In the genomic region with DNA sequence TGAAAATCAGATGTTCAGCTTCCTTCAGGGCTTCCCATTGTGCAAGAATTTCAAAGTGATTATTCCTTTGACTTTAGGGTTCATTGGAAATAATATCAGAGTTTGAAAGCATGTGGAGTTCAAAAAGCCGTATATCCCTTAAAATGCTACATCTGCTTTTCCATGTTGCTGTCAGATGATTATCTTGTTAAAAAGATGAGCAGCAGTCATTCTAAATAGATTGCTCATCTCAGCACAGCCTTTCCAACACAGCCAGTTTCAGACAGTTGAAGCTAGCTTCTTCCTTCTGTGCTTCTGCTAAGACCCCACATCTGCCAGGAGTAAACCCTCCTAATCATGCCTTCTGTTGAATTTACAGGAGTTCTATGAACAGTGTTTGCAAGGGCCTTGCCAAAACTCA, we compare ENCODE assay signal across 8 cellular contexts.
"Had no signal": no experiment of that assay in that cellular context is flagged by ENCODE, and none has a peak within 500 bp of the region (broad histone marks: within the 10 kb centered on the region; RNA-seq: fewer than 3 reads in every experiment).

No MANE protein-coding gene starts in this region.

- H3K9me3 ChIP-seq: HAP-1 had no signal

- DNase-seq: H7, HFFc6, IMR-90 had no signal

- H3K27ac ChIP-seq: HL-60 had no signal

- H2AFZ ChIP-seq: GM23338 had no signal

- H3K4me3 ChIP-seq: GM23338, HAP-1, K562 had no signal

- H3K4me2 ChIP-seq: GM23338 had no signal

- H3K36me3 ChIP-seq: HAP-1 had no signal

- H3K4me1 ChIP-seq: HAP-1 had no signal

- ATAC-seq: GM23338, HCT116, K562 had no signal
